ENCODE assay signal across 8 cellular contexts in the genomic region with DNA sequence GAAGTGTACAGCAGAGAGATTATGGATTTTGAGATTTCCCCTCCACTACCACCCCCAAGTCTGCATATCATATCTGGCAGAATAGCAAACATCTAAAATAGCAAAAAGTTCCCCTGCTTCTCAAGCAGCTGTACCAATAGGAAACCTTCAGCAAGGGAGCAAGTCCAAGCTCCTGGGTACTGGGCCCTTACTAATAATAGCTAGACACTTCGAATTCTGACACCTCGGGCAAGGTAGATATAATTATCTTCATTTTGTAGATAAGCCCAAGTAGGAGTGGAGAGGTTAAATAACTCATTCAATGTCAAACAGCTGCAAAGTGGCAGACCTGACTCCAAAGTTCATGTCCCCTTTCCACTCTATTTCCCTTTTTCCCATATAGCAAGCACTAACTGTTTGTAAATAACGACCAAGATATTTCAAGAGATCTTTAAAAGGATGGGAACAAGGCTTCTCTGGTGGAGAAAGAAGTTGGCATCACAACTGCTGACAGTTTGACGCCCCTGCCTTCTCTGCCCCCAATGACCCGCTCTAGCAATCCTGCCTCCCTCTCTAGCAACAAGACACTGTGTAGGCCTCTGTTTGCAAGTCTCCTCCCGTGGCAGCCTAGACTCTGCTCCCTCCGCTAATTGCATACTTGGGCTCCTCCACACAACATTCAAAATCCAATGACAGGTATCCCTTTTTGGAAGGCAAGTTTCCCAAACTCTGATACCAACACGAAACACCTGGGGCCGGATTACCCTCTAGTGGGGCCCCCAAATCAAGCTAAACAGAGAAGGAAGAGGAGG. TPM values are rescaled to one million over a fixed set of nuclear protein-coding genes. Genes with fewer than 3 reads are reported as not detected.
DNase-seq lines count a peak whose midpoint lies in the region; ATAC-seq and TF ChIP-seq lines count a peak whose summit lies in the region.

No MANE protein-coding gene starts in this region.

- ATAC-seq in GM21528 (IDR thresholded peaks at IDR 0.05; ENCODE audit: low FRiP score, unreplicated experiment) (peak; percentile 17), aorta (ENCODE audit: low FRiP score) (peak; percentile 28)

- 24 to 25% methylated on average over 5 to 6 of the region's 9 CpGs for WGBS in mesodermal cell (ENCODE audit: insufficient coverage in 2 of 2), 2 experiments
- 11 to 13% methylated on average over 9 of the region's 9 CpGs for WGBS in aorta, 2 donors

- H3K27me3 ChIP-seq in aorta (ENCODE audit: control insufficient read depth in 1 of 2, insufficient read depth in 2 of 2, low read length in 1 of 2), result no peaks in the 10 kb centered on the region

- peak overlapping the region; percentile 78 for H3K27ac ChIP-seq in C4-2B
- H3K27ac ChIP-seq in mesodermal cell (ENCODE audit: low read depth, low read length, severe bottlenecking), result peak overlapping the region; percentile 86
- H3K27ac ChIP-seq in aorta (ENCODE audit: low read depth in 1 of 2, low read length in 2 of 2), result peak overlapping the region in 1 of 2 donors; percentile 84

- no peak for TF ChIP-seq CTCF in C4-2B (conservative IDR thresholded peaks at IDR 0.05)
- no peak for TF ChIP-seq CTCF in choroid plexus epithelial cell (conservative IDR thresholded peaks at IDR 0.05; ENCODE audit: low read depth, low read length)

- H3K4me1 ChIP-seq in mesodermal cell (ENCODE audit: control insufficient read depth, insufficient read depth, low read length, poor library complexity, severe bottlenecking), result peaks cover 4% of the 10 kb centered on the region
- H3K4me1 ChIP-seq in aorta (ENCODE audit: control insufficient read depth in 1 of 2, insufficient read depth in 2 of 2, low read length in 2 of 2), result peaks cover 0 to 4% of the 10 kb centered on the region in 2 donors

- intact Hi-C loops in aorta (cut with DNase I), result loop anchor here in 1 of 2 donors (2.0 kb wide), 1 partner anchor 18 kb away; a partner anchor contains a TSS

- peaks cover 27% of the 10 kb centered on the region for H3K36me3 ChIP-seq in mesodermal cell (ENCODE audit: control insufficient read depth, insufficient read depth, low read length)
- no peaks in the 10 kb centered on the region for H3K36me3 ChIP-seq in aorta (ENCODE audit: control insufficient read depth in 1 of 2, insufficient read depth in 2 of 2, low read length in 1 of 2)

- peak overlapping the region; percentile 95 for H3K4me3 ChIP-seq in choroid plexus epithelial cell (ENCODE audit: low read depth, low read length)
- peak overlapping the region; percentile 88 for H3K4me3 ChIP-seq in mesodermal cell (ENCODE audit: extremely low read depth, insufficient read depth, low read length, poor library complexity, severe bottlenecking)
- peak overlapping the region; percentile 67 to 84 for H3K4me3 ChIP-seq in aorta (ENCODE audit: low read length in 2 of 2)

- DNase-seq in NOMO-1 treated with dmso at 0.1 percent for 144 hours (lab: John Stamatoyannopoulos, UW; ENCODE audit: unreplicated experiment) (peak; percentile 39), choroid plexus epithelial cell (ENCODE audit: low read depth) (peak; percentile 36), aorta (no peak), mesenteric fat pad (ENCODE audit: low spot score) (no peak), NCI-H524 treated with DMSO at 0.1 percent for 48 hours (lab: John Stamatoyannopoulos, UW) (no peak)

- H3K9me3 ChIP-seq in mesodermal cell (ENCODE audit: control insufficient read depth, low read length) (peaks cover 16% of the 10 kb centered on the region), aorta (ENCODE audit: control insufficient read depth, low read length) (no peaks in the 10 kb centered on the region)

RNA-seq across cellular contexts. Expression of a gene that starts 18.7 kb away (rescaled TPM):
- 89.4 TPM for polyA plus RNA-seq in mesodermal cell (2013, experiment 1 of 2)
- 86.7 TPM for polyA plus RNA-seq in mesodermal cell (2013, experiment 2 of 2)
- total RNA-seq in aorta (100 to 1,000 TPM; 125 to 138 TPM), mesenteric fat pad (137 TPM)
- 10 to 100 TPM; 22.9 to 33.7 TPM for polyA plus RNA-seq in aorta

RNA-seq across cellular contexts. Expression of a gene that starts 59.1 kb away (rescaled TPM):
- polyA plus RNA-seq in mesodermal cell (2013, experiment 1 of 2), result 0.26 TPM
- polyA plus RNA-seq in mesodermal cell (2013, experiment 2 of 2), result 0.15 TPM
- total RNA-seq in aorta, result not detected
- polyA plus RNA-seq in aorta, result under 1 TPM in 1 of 2 donors, not detected in 1; 0.08 TPM
- total RNA-seq in mesenteric fat pad, result not detected

Comparison
In these comparisons a context has a peak if more than half of its experiments do, and no peak if none do; other contexts are left out.
1. DNase-seq: peak in NOMO-1 treated with dmso at 0.1 percent for 144 hours (single experiment) and choroid plexus epithelial cell (single experiment); none in aorta (0 of 2), mesenteric fat pad (single experiment) and NCI-H524 treated with DMSO at 0.1 percent for 48 hours (single experiment).
2. Peak in every context shown above with its lines, with median percentiles within 50 percentile points of each other: H3K4me3 ChIP-seq.